In the genomic region with DNA sequence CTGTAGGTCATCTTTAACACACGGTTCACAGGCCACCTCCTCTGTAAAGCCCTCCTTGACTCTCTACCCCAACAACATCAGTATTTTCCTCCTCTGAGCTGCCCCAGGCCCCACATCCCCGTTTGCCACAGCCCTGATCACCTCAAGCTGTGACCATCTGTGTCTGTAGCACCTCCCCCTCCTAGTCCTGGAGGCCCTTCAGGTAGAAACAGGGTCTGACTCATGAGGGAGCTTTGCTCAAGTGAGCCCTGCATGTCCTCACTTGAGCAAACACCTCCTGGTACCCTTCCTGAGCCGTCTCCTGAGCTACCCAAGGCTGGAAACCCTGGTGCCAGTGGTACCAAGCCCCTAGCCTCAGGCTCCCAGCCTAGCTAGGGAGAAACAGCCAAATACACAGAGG, we compare ENCODE assay signal across 5 cellular contexts. TPM values are rescaled to one million over a fixed set of nuclear protein-coding genes. Genes with fewer than 3 reads are reported as not detected.
"Had no signal": no experiment of that assay in that cellular context is flagged by ENCODE, and none has a peak within 500 bp of the region (broad histone marks: within the 10 kb centered on the region; RNA-seq: fewer than 3 reads in every experiment).

No MANE protein-coding gene starts in this region.

RNA-seq across cellular contexts. Expression of a gene that starts 24.1 kb away (rescaled TPM):
- total RNA-seq: HepG2, HT-29 had no signal
- polyA plus RNA-seq: HepG2, IgD-negative memory B cell had no signal

RNA-seq across cellular contexts. Expression of a gene that starts 37.1 kb away (rescaled TPM):
- total RNA-seq: H4, H7, HepG2, HT-29 had no signal
- polyA plus RNA-seq: HepG2, IgD-negative memory B cell had no signal
